28 cellular contexts compared by ENCODE assay signal in the genomic region with DNA sequence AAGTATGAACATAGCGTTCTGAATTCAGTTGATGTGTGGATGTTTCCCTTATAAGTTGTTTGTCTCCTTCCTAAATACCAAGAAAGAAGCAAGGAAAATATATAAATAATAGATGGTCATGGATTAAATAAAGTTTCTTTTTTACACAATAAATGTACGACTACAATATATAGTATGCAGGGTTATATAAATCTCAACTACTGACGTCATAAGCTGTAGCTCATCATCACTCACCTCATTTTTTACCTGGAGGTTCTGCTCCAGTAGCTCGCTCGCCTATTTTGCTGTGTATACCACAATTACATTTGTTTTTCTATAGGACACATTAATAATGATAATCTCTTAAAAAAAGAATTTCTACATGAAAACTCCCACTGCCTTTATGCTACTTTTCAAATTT.
A peak's percentile ranks its signal among the peaks of the same experiment; 100 is the strongest.
DNase-seq lines count a peak whose midpoint lies in the region; ATAC-seq, FAIRE-seq and TF ChIP-seq lines count a peak whose summit lies in the region.
"Had no signal": no experiment of that assay in that cellular context is flagged by ENCODE, and none has a peak within 500 bp of the region (broad histone marks: within the 10 kb centered on the region; RNA-seq: fewer than 3 reads in every experiment).

No MANE protein-coding gene starts in this region.

- H3K4me3 ChIP-seq in HepG2 (replicated peaks in 1 of 3; ENCODE audit: insufficient read depth in 1 of 3, low read depth in 2 of 3, low read length in 3 of 3) = no peak overlapping the region
- H3K4me3 ChIP-seq in right lobe of liver = no peak overlapping the region
- H3K4me3 ChIP-seq: A549; BLaER1; BLaER1 treated with 17β-estradiol and CSF1 and Interleukin-3, amounts not matched to agents 10 nM and 100 nM had no signal

- no peak overlapping the region for H3K27ac ChIP-seq in HepG2 (ENCODE audit: extremely low read length, insufficient read depth, low read length)
- H3K27ac ChIP-seq in right lobe of liver = no peak overlapping the region
- H3K27ac ChIP-seq: 22Rv1; A549; BLaER1; BLaER1 treated with 17β-estradiol and CSF1 and Interleukin-3, amounts not matched to agents 10 nM and 100 nM; C4-2B had no signal

- H4K20me1 ChIP-seq in HepG2 (ENCODE audit: insufficient read depth, low read length) = no peaks in the 10 kb centered on the region
- H4K20me1 ChIP-seq: BLaER1; BLaER1 treated with 17β-estradiol and CSF1 and Interleukin-3, amounts not matched to agents 10 nM and 100 nM had no signal

- TF ChIP-seq RAD21 in HepG2 (CRISPR knock-in tag; IDR thresholded peaks at IDR 0.05) = no peak

- no peak for DNase-seq in HepG2 (ENCODE audit: low spot score)
- DNase-seq in right lobe of liver = no peak
- DNase-seq: 8988T; ACHN; AML-193; BE2C; C1 segment of cervical spinal cord; Caco-2; Calu3; CD4-positive, alpha-beta memory T cell; CD4-positive, alpha-beta T cell; CD4-positive, CD25-positive, alpha-beta regulatory T cell; CD8-positive, alpha-beta memory T cell; CD8-positive, alpha-beta T cell; COR-L47; DMS 273 treated with DMSO at 0.1 percent for 48 hours; DMS153; DMS53; DMS79; DMS79 treated with DMSO at 0.1 percent for 48 hours; DND-41; EL had no signal

- BruUV-seq in HepG2 (replicated peaks; lab: Mats Ljungman, UMichigan) = no TSS peak

- in situ Hi-C loops in HepG2 (cut with HindIII; ENCODE audit: extremely low pct_ligation_motif_present, low pct_unique_long_range_greater_than_20kb) = no loop called here

- POLR2A ChIA-PET in HepG2 (lab: Yijun Ruan, JAX) = no interaction called here

- CTCF ChIA-PET in HepG2 (lab: Yijun Ruan, JAX; ENCODE audit: low intra/inter-chr PET ratio, low total read pairs) = no interaction called here

- H3K36me3 ChIP-seq in HepG2 (replicated peaks in 1 of 2; ENCODE audit: control insufficient read depth in 1 of 2, insufficient read depth in 2 of 2, low read length in 2 of 2) = no peaks in the 10 kb centered on the region
- H3K36me3 ChIP-seq in right lobe of liver = no peaks in the 10 kb centered on the region
- H3K36me3 ChIP-seq: BE2C; BLaER1; BLaER1 treated with 17β-estradiol and CSF1 and Interleukin-3, amounts not matched to agents 10 nM and 100 nM had no signal

- no peak overlapping the region for H3K4me2 ChIP-seq in HepG2 (ENCODE audit: low read depth, low read length)
- H3K4me2 ChIP-seq: A549; BLaER1; BLaER1 treated with 17β-estradiol and CSF1 and Interleukin-3, amounts not matched to agents 10 nM and 100 nM had no signal

- H3K4me1 ChIP-seq in HepG2 (ENCODE audit: insufficient read depth, low read length) = no peaks in the 10 kb centered on the region
- H3K4me1 ChIP-seq in right lobe of liver = no peaks in the 10 kb centered on the region
- H3K4me1 ChIP-seq: A549; BE2C; BLaER1; BLaER1 treated with 17β-estradiol and CSF1 and Interleukin-3, amounts not matched to agents 10 nM and 100 nM; Caco-2 had no signal

- H3K9ac ChIP-seq in HepG2 (ENCODE audit: insufficient read depth, low read depth, low read length) = no peak overlapping the region
- H3K9ac ChIP-seq: BLaER1; BLaER1 treated with 17β-estradiol and CSF1 and Interleukin-3, amounts not matched to agents 10 nM and 100 nM had no signal

- H3K79me2 ChIP-seq in HepG2 (ENCODE audit: insufficient read depth, low read length) = no peaks in the 10 kb centered on the region

- TF ChIP-seq EP300 in HepG2 (IDR thresholded peaks at IDR 0.05; ENCODE audit: low read depth in 2 of 2, low read length in 2 of 2) = no peak
- TF ChIP-seq EP300 in HepG2 (CRISPR knock-in tag; IDR thresholded peaks at IDR 0.05; ENCODE audit: borderline replicate concordance) = no peak

- no peak for TF ChIP-seq POLR2A in HepG2 (IDR thresholded peaks at IDR 0.05; ENCODE audit: insufficient read depth in 1 of 2, low read depth in 2 of 2, low read length in 2 of 2)
- TF ChIP-seq POLR2A in right lobe of liver (IDR thresholded peaks at IDR 0.05) = no peak

- no peaks in the 10 kb centered on the region for H3K27me3 ChIP-seq in HepG2 (ENCODE audit: control insufficient read depth in 1 of 2, insufficient read depth in 2 of 2, low read length in 2 of 2)
- no peaks in the 10 kb centered on the region for H3K27me3 ChIP-seq in right lobe of liver
- H3K27me3 ChIP-seq: BE2C; BLaER1; BLaER1 treated with 17β-estradiol and CSF1 and Interleukin-3, amounts not matched to agents 10 nM and 100 nM had no signal

- TF ChIP-seq CTCF in HepG2 (CRISPR knock-in tag; IDR thresholded peaks at IDR 0.05) = no peak
- TF ChIP-seq CTCF in right lobe of liver (IDR thresholded peaks at IDR 0.05) = no peak

- FAIRE-seq in HepG2 (lab: Jason Lieb, UNC) = no peak
- FAIRE-seq: D721Med had no signal

- 5% methylated on average over 5 of the region's 5 CpGs for WGBS in HepG2 (ENCODE audit: low lambda C conversion rate)
- 60% methylated on average over 5 of the region's 5 CpGs for WGBS in right lobe of liver (ENCODE audit: insufficient coverage, low coverage, low lambda C conversion rate, missing lambda C conversion rate)

- no peak overlapping the region for H2AFZ ChIP-seq in HepG2 (ENCODE audit: low read length)

- intact Hi-C loops in HepG2 (cut with micrococcal nuclease; ENCODE audit: unreplicated experiment) (no loop called here), right lobe of liver (cut with DNase I) (no loop called here)

- no peaks in the 10 kb centered on the region for H3K9me3 ChIP-seq in HepG2 (ENCODE audit: low read length)
- no peaks in the 10 kb centered on the region for H3K9me3 ChIP-seq in right lobe of liver
- H3K9me3 ChIP-seq: A549; BE2C; BLaER1; BLaER1 treated with 17β-estradiol and CSF1 and Interleukin-3, amounts not matched to agents 10 nM and 100 nM; Caco-2 had no signal

- ATAC-seq in HepG2 (no peak), right lobe of liver (no peak)
- ATAC-seq: A549; CD8-positive, alpha-beta T cell had no signal

TF ChIP-seq in HepG2, 621 proteins besides CTCF, POLR2A, EP300 and RAD21:
- TF ChIP-seq PAWR (CRISPR knock-in tag; IDR thresholded peaks at IDR 0.05; ENCODE audit: borderline replicate concordance) (no peak), BCL3 (CRISPR knock-in tag; IDR thresholded peaks at IDR 0.05) (no peak), ZNF121 (CRISPR knock-in tag; IDR thresholded peaks at IDR 0.05) (no peak), CREB1 (IDR thresholded peaks at IDR 0.05) (peak; percentile 88), CREB1 (CRISPR knock-in tag; IDR thresholded peaks at IDR 0.05) (no peak), ATF7 (IDR thresholded peaks at IDR 0.05) (peak; percentile 74), ATF7 (CRISPR knock-in tag; IDR thresholded peaks at IDR 0.05) (no peak), GFI1 (CRISPR knock-in tag; IDR thresholded peaks at IDR 0.05; ENCODE audit: borderline replicate concordance) (no peak), GATAD1 (CRISPR knock-in tag; IDR thresholded peaks at IDR 0.05) (no peak), NFE2L1 (CRISPR knock-in tag; IDR thresholded peaks at IDR 0.05; ENCODE audit: borderline replicate concordance) (no peak), ZNF770 (CRISPR knock-in tag; IDR thresholded peaks at IDR 0.05) (no peak), U2AF2 (IDR thresholded peaks at IDR 0.05; ENCODE audit: low read depth, low read length) (no peak), SIX4 (CRISPR knock-in tag; IDR thresholded peaks at IDR 0.05) (no peak)
- TF ChIP-seq, protein P1, sequence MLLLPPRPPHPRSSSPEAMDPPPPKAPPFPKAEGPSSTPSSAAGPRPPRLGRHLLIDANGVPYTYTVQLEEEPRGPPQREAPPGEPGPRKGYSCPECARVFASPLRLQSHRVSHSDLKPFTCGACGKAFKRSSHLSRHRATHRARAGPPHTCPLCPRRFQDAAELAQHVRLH (CRISPR knock-in tag; IDR thresholded peaks at IDR 0.05; ENCODE audit: borderline replicate concordance, low read depth) = no peak
